Comparison of ENCODE assay signal across 8 cellular contexts in genomic region chr12:14395059-14395778, GRCh38. TPM values are rescaled to one million over a fixed set of nuclear protein-coding genes. Genes with fewer than 3 reads are reported as not detected.
A peak's percentile ranks its signal among the peaks of the same experiment; 100 is the strongest.
DNase-seq lines count a peak whose midpoint lies in the region; ATAC-seq and TF ChIP-seq lines count a peak whose summit lies in the region.

No MANE protein-coding gene starts in this region.

- peak overlapping the region; percentile 87 for H3K4me2 ChIP-seq in OCI-LY3 (ENCODE audit: low read length)

- H3K36me3 ChIP-seq in OCI-LY3 (replicated peaks; ENCODE audit: low read depth, low read length) (peaks cover 37% of the 10 kb centered on the region), thyroid gland (no peaks in the 10 kb centered on the region)

- intact Hi-C loops in thyroid gland (cut with DNase I), result no loop called here

- H3K9ac ChIP-seq in OCI-LY3 (ENCODE audit: low read length), result peak overlapping the region; percentile 74

- H4K20me1 ChIP-seq in OCI-LY3 (ENCODE audit: insufficient read depth, low read length), result no peaks in the 10 kb centered on the region

- H3K27ac ChIP-seq in OCI-LY3 (ENCODE audit: low read length) (peak overlapping the region; percentile 98), thyroid gland (peak overlapping the region; percentile 51 to 68 (median 54))

- peaks cover 57% of the 10 kb centered on the region for H3K4me1 ChIP-seq in OCI-LY3 (ENCODE audit: low read length)
- peaks cover 35 to 42% of the 10 kb centered on the region in 2 donors for H3K4me1 ChIP-seq in thyroid gland

- H3K9me3 ChIP-seq in OCI-LY3 (ENCODE audit: insufficient read depth, low read length) (no peaks in the 10 kb centered on the region; the same call in 1 of the 2 replicates), thyroid gland (no peaks in the 10 kb centered on the region)

- peaks cover 84% of the 10 kb centered on the region for H3K79me2 ChIP-seq in OCI-LY3 (ENCODE audit: low read length)

- H3K27me3 ChIP-seq in OCI-LY3 (ENCODE audit: low read depth, low read length) (no peaks in the 10 kb centered on the region), thyroid gland (no peaks in the 10 kb centered on the region)

- WGBS in thyroid gland, 2 donors, result 31 to 32% methylated on average over 3 of the region's 3 CpGs

- in situ Hi-C loops in GM13976 (cut with MboI; ENCODE audit: low sequenced_read_pairs, unreplicated experiment), result loop anchor here (25.0 kb wide), 1 partner anchor 567 kb away; the partner anchor contains the start of genes ARHGDIB and PDE6H

- no peak overlapping the region for H2AFZ ChIP-seq in OCI-LY3 (ENCODE audit: low read depth, low read length)

- DNase-seq in germinal center (ENCODE audit: low spot score) (peak; percentile 55), thyroid gland (no peak), anterior cingulate cortex (lab: John Stamatoyannopoulos, UW) (no peak), UCSD-AML1 (lab: John Stamatoyannopoulos, UW; ENCODE audit: unreplicated experiment) (no peak), GM13976 (ENCODE audit: low spot score) (no peak)

- ATAC-seq in GM18867 (IDR thresholded peaks at IDR 0.05; ENCODE audit: unreplicated experiment) (peak; percentile 58), HG02588 (IDR thresholded peaks at IDR 0.05; ENCODE audit: unreplicated experiment) (peak; percentile 44)

- peak; percentile 48 for TF ChIP-seq CTCF in OCI-LY3 (IDR thresholded peaks at IDR 0.05; ENCODE audit: low read depth, low read length)
- no peak for TF ChIP-seq CTCF in thyroid gland (IDR thresholded peaks at IDR 0.05)
- no peak for TF ChIP-seq CTCF in GM13976 (IDR thresholded peaks at IDR 0.05; ENCODE audit: borderline replicate concordance, control extremely low read depth, extremely low read depth, insufficient read depth, missing control alignments)

- no peak for TF ChIP-seq POLR2A in thyroid gland (IDR thresholded peaks at IDR 0.05)

- H3K4me3 ChIP-seq in OCI-LY3 (ENCODE audit: low read length) (peak overlapping the region; percentile 72), thyroid gland (replicated peaks in 1 of 3) (no peak overlapping the region)

RNA-seq across cellular contexts. Expression of gene ATF7IP, which starts 29.7 kb away (rescaled TPM):
- total RNA-seq in thyroid gland, result 10 to 100 TPM; 64.4 to 87.2 (median 76.2) TPM
